ENCODE assay signal across 12 cellular contexts in genomic region chr2:218332920-218333645, GRCh38. TPM values are rescaled to one million over a fixed set of nuclear protein-coding genes. Genes with fewer than 3 reads are reported as not detected.
DNase-seq lines count a peak whose midpoint lies in the region; ATAC-seq and TF ChIP-seq lines count a peak whose summit lies in the region.
"Had no signal": no experiment of that assay in that cellular context is flagged by ENCODE, and none has a peak within 500 bp of the region (broad histone marks: within the 10 kb centered on the region; RNA-seq: fewer than 3 reads in every experiment).

No MANE protein-coding gene starts in this region.

- H3K9me2 ChIP-seq in SK-N-SH = no peaks in the 10 kb centered on the region

- H4K91ac ChIP-seq in mesenchymal stem cell (ENCODE audit: low read length) = peak overlapping the region; percentile 86

- H3K4me2 ChIP-seq in mesenchymal stem cell (ENCODE audit: low read length, poor library complexity, severe bottlenecking) = no peak overlapping the region
- H3K4me2 ChIP-seq in SK-N-SH = no peak overlapping the region
- H3K4me2 ChIP-seq: KMS-11 had no signal

- no peak overlapping the region for H2BK5ac ChIP-seq in mesenchymal stem cell (ENCODE audit: low read depth, low read length, poor library complexity, severe bottlenecking)

- H2BK12ac ChIP-seq in mesenchymal stem cell (ENCODE audit: low read length in 2 of 2) = peak overlapping the region in 1 of 2 experiments; percentile 11

- H2AK5ac ChIP-seq in mesenchymal stem cell (ENCODE audit: low read length, severe bottlenecking) = no peak overlapping the region

- H3K4me3 Mint-ChIP-seq in stimulated activated naive CD8-positive, alpha-beta T cell treated with anti-CD3 and anti-CD28 coated beads, Interleukin-15, Interleukin-2, amounts not matched to agents 100 ng/mL and 50 ng/mL, for 24 hours = peak overlapping the region; percentile 47
- no peak overlapping the region for H3K4me3 Mint-ChIP-seq in stimulated activated naive CD8-positive, alpha-beta T cell treated with anti-CD3 and anti-CD28 coated beads, Interleukin-15, amount 100 ng/mL, for 72 hours
- no peak overlapping the region for H3K4me3 Mint-ChIP-seq in activated T-cell treated with anti-CD3 and anti-CD28 coated beads, Interleukin-2, amount 50 U/mL, for 24 hours

- ATAC-seq in stimulated activated naive CD8-positive, alpha-beta T cell treated with anti-CD3 and anti-CD28 coated beads, Interleukin-15, amount 100 ng/mL, for 72 hours = no peak
- no peak for ATAC-seq in HG02885 (IDR thresholded peaks at IDR 0.05; ENCODE audit: poor library complexity, unreplicated experiment)

- H3K4me3 ChIP-seq in ascending aorta = no peak overlapping the region
- H3K4me3 ChIP-seq in mesenchymal stem cell (ENCODE audit: insufficient read depth in 1 of 2, low read depth in 1 of 2, low read length in 2 of 2) = no peak overlapping the region
- H3K4me3 ChIP-seq in SK-N-SH (ENCODE audit: low read depth in 2 of 2, low read length in 1 of 2) = no peak overlapping the region
- H3K4me3 ChIP-seq: testis had no signal

- intact Hi-C loops in ascending aorta (cut with DNase I) = no loop called here

- H2AFZ ChIP-seq in mesenchymal stem cell (ENCODE audit: low read depth, low read length) (peak overlapping the region; percentile 7), SK-N-SH (ENCODE audit: low read depth) (no peak overlapping the region)

- 71% methylated on average over 16 of the region's 16 CpGs for WGBS in mesenchymal stem cell
- 88% methylated on average over 16 of the region's 16 CpGs for WGBS in SK-N-SH (ENCODE audit: low lambda C conversion rate)

- H3K9me3 ChIP-seq in ascending aorta (no peaks in the 10 kb centered on the region), mesenchymal stem cell (ENCODE audit: control insufficient read depth, low read length) (no peaks in the 10 kb centered on the region), SK-N-SH (no peaks in the 10 kb centered on the region)
- H3K9me3 ChIP-seq: testis had no signal

- no peaks in the 10 kb centered on the region for H3K36me3 ChIP-seq in ascending aorta
- peaks cover 0 to 2% of the 10 kb centered on the region in 2 experiments for H3K36me3 ChIP-seq in mesenchymal stem cell (ENCODE audit: control insufficient read depth in 1 of 2, insufficient read depth in 2 of 2, low read depth in 1 of 2, low read length in 2 of 2)
- H3K36me3 ChIP-seq in SK-N-SH (replicated peaks in 1 of 2; ENCODE audit: control insufficient read depth in 1 of 2, insufficient read depth in 2 of 2, low read length in 1 of 2) = no peaks in the 10 kb centered on the region

- TF ChIP-seq CTCF in ascending aorta (IDR thresholded peaks at IDR 0.05) (no peak), SK-N-SH (IDR thresholded peaks at IDR 0.05) (no peak)

- H2BK120ac ChIP-seq in mesenchymal stem cell (ENCODE audit: low read depth, low read length) = no peak overlapping the region

- H3K14ac ChIP-seq in mesenchymal stem cell (ENCODE audit: low read length in 2 of 2) = no peak overlapping the region

- H3K4me1 ChIP-seq in ascending aorta (peaks cover 0 to 9% of the 10 kb centered on the region in 2 donors), mesenchymal stem cell (ENCODE audit: control insufficient read depth, insufficient read depth, low read depth, low read length) (peaks cover 12% of the 10 kb centered on the region), SK-N-SH (ENCODE audit: control insufficient read depth in 1 of 2, insufficient read depth in 2 of 2, low read depth in 1 of 2, low read length in 1 of 2) (peaks cover 0 to 2% of the 10 kb centered on the region in 2 experiments; a peak in 1 of 4 replicates)

- no peaks in the 10 kb centered on the region for H4K20me1 ChIP-seq in SK-N-SH (ENCODE audit: insufficient read depth)

- H3K4me1 Mint-ChIP-seq in stimulated activated naive CD8-positive, alpha-beta T cell treated with anti-CD3 and anti-CD28 coated beads, Interleukin-15, Interleukin-2, amounts not matched to agents 100 ng/mL and 50 ng/mL, for 24 hours (ENCODE audit: low read depth) = peaks cover 18% of the 10 kb centered on the region
- H3K4me1 Mint-ChIP-seq in stimulated activated naive CD8-positive, alpha-beta T cell treated with anti-CD3 and anti-CD28 coated beads, Interleukin-15, amount 100 ng/mL, for 72 hours = peaks cover 14% of the 10 kb centered on the region
- H3K4me1 Mint-ChIP-seq in activated T-cell treated with anti-CD3 and anti-CD28 coated beads, Interleukin-2, amount 50 U/mL, for 24 hours (ENCODE audit: low read depth) = no peaks in the 10 kb centered on the region

- no peak for TF ChIP-seq RAD21 in SK-N-SH (IDR thresholded peaks at IDR 0.05; ENCODE audit: low read length)

- no peaks in the 10 kb centered on the region for H3F3A ChIP-seq in SK-N-SH (replicated peaks; ENCODE audit: insufficient read depth)

- peak overlapping the region; percentile 76 for H4K8ac ChIP-seq in mesenchymal stem cell (ENCODE audit: low read length)

- no peak overlapping the region for H3K23ac ChIP-seq in mesenchymal stem cell (ENCODE audit: low read length in 2 of 2)

- no peaks in the 10 kb centered on the region for H3K79me2 ChIP-seq in SK-N-SH (ENCODE audit: insufficient read depth)

- peak overlapping the region; percentile 45 to 47 for H3K27ac ChIP-seq in ascending aorta
- H3K27ac ChIP-seq in mesenchymal stem cell (ENCODE audit: low read length, poor library complexity, severe bottlenecking) = no peak overlapping the region
- no peak overlapping the region for H3K27ac ChIP-seq in SK-N-SH (ENCODE audit: low read depth in 2 of 2, low read length in 1 of 2)
- H3K27ac ChIP-seq: KMS-11, testis had no signal

- no peaks in the 10 kb centered on the region for H3K9me3 Mint-ChIP-seq in stimulated activated naive CD8-positive, alpha-beta T cell treated with anti-CD3 and anti-CD28 coated beads, Interleukin-15, Interleukin-2, amounts not matched to agents 100 ng/mL and 50 ng/mL, for 24 hours
- no peaks in the 10 kb centered on the region for H3K9me3 Mint-ChIP-seq in stimulated activated naive CD8-positive, alpha-beta T cell treated with anti-CD3 and anti-CD28 coated beads, Interleukin-15, amount 100 ng/mL, for 72 hours
- H3K9me3 Mint-ChIP-seq in activated T-cell treated with anti-CD3 and anti-CD28 coated beads, Interleukin-2, amount 50 U/mL, for 24 hours = no peaks in the 10 kb centered on the region

- H3K27ac Mint-ChIP-seq in stimulated activated naive CD8-positive, alpha-beta T cell treated with anti-CD3 and anti-CD28 coated beads, Interleukin-15, Interleukin-2, amounts not matched to agents 100 ng/mL and 50 ng/mL, for 24 hours = no peak overlapping the region
- H3K27ac Mint-ChIP-seq in stimulated activated naive CD8-positive, alpha-beta T cell treated with anti-CD3 and anti-CD28 coated beads, Interleukin-15, amount 100 ng/mL, for 72 hours = no peak overlapping the region
- H3K27ac Mint-ChIP-seq in activated T-cell treated with anti-CD3 and anti-CD28 coated beads, Interleukin-2, amount 50 U/mL, for 24 hours = no peak overlapping the region

- peak overlapping the region; percentile 26 for H2BK15ac ChIP-seq in mesenchymal stem cell (ENCODE audit: low read depth, poor library complexity, severe bottlenecking)

- CTCF ChIA-PET in SK-N-SH (lab: Yijun Ruan, JAX) = no interaction called here

- no peaks in the 10 kb centered on the region for H3K36me3 Mint-ChIP-seq in stimulated activated naive CD8-positive, alpha-beta T cell treated with anti-CD3 and anti-CD28 coated beads, Interleukin-15, Interleukin-2, amounts not matched to agents 100 ng/mL and 50 ng/mL, for 24 hours (ENCODE audit: low read depth)
- no peaks in the 10 kb centered on the region for H3K36me3 Mint-ChIP-seq in activated T-cell treated with anti-CD3 and anti-CD28 coated beads, Interleukin-2, amount 50 U/mL, for 24 hours (ENCODE audit: low read depth)

- H3K27me3 ChIP-seq in ascending aorta (no peaks in the 10 kb centered on the region), mesenchymal stem cell (ENCODE audit: control insufficient read depth in 1 of 2, insufficient read depth in 1 of 2, low read length in 2 of 2) (peaks cover 0 to 4% of the 10 kb centered on the region in 2 experiments), SK-N-SH (ENCODE audit: insufficient read depth) (no peaks in the 10 kb centered on the region)
- H3K27me3 ChIP-seq: testis had no signal

- H3K27me3 Mint-ChIP-seq in stimulated activated naive CD8-positive, alpha-beta T cell treated with anti-CD3 and anti-CD28 coated beads, Interleukin-15, Interleukin-2, amounts not matched to agents 100 ng/mL and 50 ng/mL, for 24 hours = no peaks in the 10 kb centered on the region
- H3K27me3 Mint-ChIP-seq in stimulated activated naive CD8-positive, alpha-beta T cell treated with anti-CD3 and anti-CD28 coated beads, Interleukin-15, amount 100 ng/mL, for 72 hours = no peaks in the 10 kb centered on the region
- H3K27me3 Mint-ChIP-seq in activated T-cell treated with anti-CD3 and anti-CD28 coated beads, Interleukin-2, amount 50 U/mL, for 24 hours = no peaks in the 10 kb centered on the region

- H3K9ac ChIP-seq in mesenchymal stem cell (ENCODE audit: low read length) (no peak overlapping the region), SK-N-SH (no peak overlapping the region)
- H3K9ac ChIP-seq: KMS-11 had no signal

- POLR2A ChIA-PET in SK-N-SH (lab: Yijun Ruan, JAX) = no interaction called here

- H3K4ac ChIP-seq in mesenchymal stem cell (ENCODE audit: low read depth in 1 of 2, low read length in 2 of 2) = no peak overlapping the region

- TF ChIP-seq EP300 in SK-N-SH (IDR thresholded peaks at IDR 0.05; ENCODE audit: borderline replicate concordance in 1 of 2, low read depth in 1 of 2, low read length in 1 of 2) = no peak

- no peak for DNase-seq in stimulated activated naive CD8-positive, alpha-beta T cell treated with anti-CD3 and anti-CD28 coated beads, Interleukin-15, amount 100 ng/mL, for 72 hours
- DNase-seq in ascending aorta (ENCODE audit: low spot score in 2 of 2) (no peak), mesenchymal stem cell (peak; percentile 36), occipital lobe (lab: John Stamatoyannopoulos, UW) (no peak), SK-N-SH (no peak)
- DNase-seq in activated T-cell treated with anti-CD3 and anti-CD28 coated beads, Interleukin-2, amount 50 U/mL, for 24 hours = no peak
- DNase-seq: activated CD8-positive, alpha-beta memory T cell treated with anti-CD3 and anti-CD28 coated beads, Interleukin-2, amount 50 U/mL, for 48 hours; testis had no signal

- H3K18ac ChIP-seq in mesenchymal stem cell (ENCODE audit: low read depth in 1 of 2, low read length in 2 of 2) = peak overlapping the region; percentile 41 to 57

- H3K79me1 ChIP-seq in mesenchymal stem cell (replicated peaks; ENCODE audit: low read length, poor library complexity, severe bottlenecking) = peaks cover 4% of the 10 kb centered on the region

RNA-seq across cellular contexts. Expression of gene CATIP, which starts 23.6 kb away (rescaled TPM):
- not detected for total RNA-seq in ascending aorta
- not detected for polyA plus RNA-seq in mesenchymal stem cell (2013, experiment 1 of 2)
- polyA plus RNA-seq in mesenchymal stem cell (2013, experiment 2 of 2) = not detected
- total RNA-seq in occipital lobe = 0.31 TPM
- polyA plus RNA-seq in SK-N-SH (2012; rRNA removed) = 0.18 and 0.26 TPM in 2 replicates
- polyA plus RNA-seq in SK-N-SH (2012; cell fraction: cytosol; rRNA removed) = 0.08 and 0.12 TPM in 2 replicates
- polyA plus RNA-seq in SK-N-SH (2012; cell fraction: nucleus; rRNA removed) = 0.64 and 0.94 TPM in 2 replicates
- polyA plus RNA-seq: AG04450 had no signal

RNA-seq across cellular contexts. Expression of gene TMBIM1, which starts 40.8 kb away (rescaled TPM):
- 320 TPM for total RNA-seq in ascending aorta
- polyA plus RNA-seq in mesenchymal stem cell (2013, experiment 1 of 2) = 178 TPM
- polyA plus RNA-seq in mesenchymal stem cell (2013, experiment 2 of 2) = 177 TPM
- 16.2 TPM for total RNA-seq in occipital lobe
- polyA plus RNA-seq in SK-N-SH (2012; rRNA removed) = 7.3 and 7.8 TPM in 2 replicates
- polyA plus RNA-seq in SK-N-SH (2012; cell fraction: cytosol; rRNA removed) = 4.4 and 6.8 TPM in 2 replicates
- 4.5 and 5.3 TPM in 2 replicates for polyA plus RNA-seq in SK-N-SH (2012; cell fraction: nucleus; rRNA removed)

RNA-seq across cellular contexts. Expression of gene SLC11A1, which starts 49.0 kb away (rescaled TPM):
- 16.4 TPM for total RNA-seq in ascending aorta
- polyA plus RNA-seq in mesenchymal stem cell (2013, experiment 1 of 2) = 0.10 TPM
- 0.10 TPM for polyA plus RNA-seq in mesenchymal stem cell (2013, experiment 2 of 2)
- 1.7 TPM for total RNA-seq in occipital lobe
- 0.26 and 0.31 TPM in 2 replicates for polyA plus RNA-seq in SK-N-SH (2012; rRNA removed)
- 0.13 and 0.24 TPM in 2 replicates for polyA plus RNA-seq in SK-N-SH (2012; cell fraction: cytosol; rRNA removed)
- 0.25 and 0.56 TPM in 2 replicates for polyA plus RNA-seq in SK-N-SH (2012; cell fraction: nucleus; rRNA removed)
- polyA plus RNA-seq: AG04450 had no signal

Comparison
In these comparisons a context has a peak if more than half of its experiments do, and no peak if none do; other contexts are left out.
1. H3K27ac ChIP-seq: peak in ascending aorta (2 of 2); none in mesenchymal stem cell (single experiment) and SK-N-SH (0 of 2).
2. RNA of gene TMBIM1, which starts 40.8 kb away (total RNA-seq): 320 TPM in ascending aorta (single experiment); 16.2 TPM in occipital lobe (single experiment); every median in the first group is over 10 times any median in the second.